ENCODE assay signal across 17 cellular contexts in the genomic region with DNA sequence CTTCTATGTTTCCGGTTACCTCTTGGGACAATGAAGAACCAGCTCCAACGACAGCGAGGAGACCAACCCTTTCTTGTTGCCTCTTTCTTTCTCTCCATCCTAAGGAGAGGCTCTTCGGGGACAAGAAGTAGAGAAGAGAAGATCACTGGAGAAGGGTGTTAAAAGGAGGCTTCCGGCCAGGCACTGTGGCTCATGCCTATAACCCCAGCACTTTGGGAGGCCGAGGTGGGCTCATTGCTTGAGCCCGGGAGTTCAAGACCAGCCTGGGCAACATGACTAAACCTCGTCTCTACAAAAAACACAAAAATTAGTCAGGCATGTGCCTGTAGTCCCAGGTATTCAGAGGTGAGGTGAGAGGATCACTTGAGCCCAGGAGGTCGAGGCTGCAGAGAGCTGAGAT.
"Had no signal": no experiment of that assay in that cellular context is flagged by ENCODE, and none has a peak within 500 bp of the region (broad histone marks: within the 10 kb centered on the region; RNA-seq: fewer than 3 reads in every experiment).

No MANE protein-coding gene starts in this region.

- H3K27me3 Mint-ChIP-seq: activated B cell treated with CpG ODN at 0.5 μM for 24 hours; activated CD4-positive, alpha-beta memory T cell treated with anti-CD3 and anti-CD28 coated beads, Interleukin-2, amount 10 ng/mL, durations not matched to agents 7 days and 5 days; activated CD8-positive, alpha-beta memory T cell treated with anti-CD3 and anti-CD28 coated beads, Interleukin-2, amount 10 ng/mL, durations not matched to agents 7 days and 5 days; activated naive CD8-positive, alpha-beta T cell treated with anti-CD3 and anti-CD28 coated beads, Interleukin-2, amount 10 ng/mL, durations not matched to agents 7 days and 5 days; activated T-helper 17 cell treated with anti-CD3 and anti-CD28 coated beads, Interleukin-2, amount 50 U/mL, for 72 hours; effector memory CD8-positive, alpha-beta T cell had no signal

- H3K36me3 ChIP-seq: thoracic aorta had no signal

- H3K4me1 Mint-ChIP-seq: activated CD4-positive, alpha-beta memory T cell treated with anti-CD3 and anti-CD28 coated beads, Interleukin-2, amount 10 ng/mL, durations not matched to agents 7 days and 5 days; activated CD8-positive, alpha-beta memory T cell treated with anti-CD3 and anti-CD28 coated beads, Interleukin-2, amount 10 ng/mL, durations not matched to agents 7 days and 5 days; activated naive CD8-positive, alpha-beta T cell treated with anti-CD3 and anti-CD28 coated beads, Interleukin-2, amount 10 ng/mL, durations not matched to agents 7 days and 5 days; activated T-helper 17 cell treated with anti-CD3 and anti-CD28 coated beads, Interleukin-2, amount 50 U/mL, for 72 hours had no signal

- ATAC-seq: activated CD8-positive, alpha-beta memory T cell treated with anti-CD3 and anti-CD28 coated beads, Interleukin-2, amount 10 ng/mL, durations not matched to agents 7 days and 5 days; activated T-helper 17 cell treated with anti-CD3 and anti-CD28 coated beads, Interleukin-2, amount 50 U/mL, for 72 hours; effector memory CD8-positive, alpha-beta T cell had no signal

- H3K27ac Mint-ChIP-seq: activated B cell treated with CpG ODN at 0.5 μM for 24 hours; activated CD4-positive, alpha-beta memory T cell treated with anti-CD3 and anti-CD28 coated beads, Interleukin-2, amount 10 ng/mL, durations not matched to agents 7 days and 5 days; activated CD8-positive, alpha-beta memory T cell treated with anti-CD3 and anti-CD28 coated beads, Interleukin-2, amount 10 ng/mL, durations not matched to agents 7 days and 5 days; activated naive CD8-positive, alpha-beta T cell treated with anti-CD3 and anti-CD28 coated beads, Interleukin-2, amount 10 ng/mL, durations not matched to agents 7 days and 5 days; activated T-helper 17 cell treated with anti-CD3 and anti-CD28 coated beads, Interleukin-2, amount 50 U/mL, for 72 hours; effector memory CD8-positive, alpha-beta T cell; T-helper 2 cell treated with Interferon-gamma antibody and Interleukin-4, amounts not matched to agents 5 μg/mL and 100 μg/mL, for 36 hours had no signal

- FAIRE-seq: frontal cortex had no signal

- DNase-seq: activated B cell treated with CpG ODN at 0.5 μM for 24 hours; activated CD4-positive, alpha-beta memory T cell treated with anti-CD3 and anti-CD28 coated beads, Interleukin-2, amount 10 ng/mL, durations not matched to agents 7 days and 5 days; activated CD4-positive, alpha-beta T cell treated with anti-CD3 and anti-CD28 coated beads for 48 hours; activated CD8-positive, alpha-beta memory T cell treated with anti-CD3 and anti-CD28 coated beads, Interleukin-2, amount 10 ng/mL, durations not matched to agents 7 days and 5 days; activated naive CD4-positive, alpha-beta T cell; activated naive CD8-positive, alpha-beta T cell treated with anti-CD3 and anti-CD28 coated beads, Interleukin-2, amount 10 ng/mL, durations not matched to agents 7 days and 5 days; activated T-cell treated with anti-CD3 and anti-CD28 coated beads, Interleukin-2, amount 50 U/mL, for 1 hour; caudate nucleus; effector memory CD8-positive, alpha-beta T cell; midbrain; stimulated activated CD4-positive, alpha-beta T cell treated with anti-CD3 and anti-CD28 coated beads, Interleukin-15, amount 100 ng/mL, for 24 hours; stimulated activated CD4-positive, alpha-beta T cell treated with anti-CD3 and anti-CD28 coated beads, Interleukin-2, amount 100 ng/mL, for 48 hours had no signal

- H3K9me3 Mint-ChIP-seq: activated B cell treated with CpG ODN at 0.5 μM for 24 hours; activated CD4-positive, alpha-beta memory T cell treated with anti-CD3 and anti-CD28 coated beads, Interleukin-2, amount 10 ng/mL, durations not matched to agents 7 days and 5 days; effector memory CD8-positive, alpha-beta T cell; T-helper 2 cell treated with Interferon-gamma antibody and Interleukin-4, amounts not matched to agents 5 μg/mL and 100 μg/mL, for 36 hours had no signal

- H3K4me3 ChIP-seq: skin epidermis, thoracic aorta had no signal

- H3K4me3 Mint-ChIP-seq: activated B cell treated with CpG ODN at 0.5 μM for 24 hours; activated CD4-positive, alpha-beta memory T cell treated with anti-CD3 and anti-CD28 coated beads, Interleukin-2, amount 10 ng/mL, durations not matched to agents 7 days and 5 days; activated CD8-positive, alpha-beta memory T cell treated with anti-CD3 and anti-CD28 coated beads, Interleukin-2, amount 10 ng/mL, durations not matched to agents 7 days and 5 days; activated naive CD8-positive, alpha-beta T cell treated with anti-CD3 and anti-CD28 coated beads, Interleukin-2, amount 10 ng/mL, durations not matched to agents 7 days and 5 days; activated T-helper 17 cell treated with anti-CD3 and anti-CD28 coated beads, Interleukin-2, amount 50 U/mL, for 72 hours; effector memory CD8-positive, alpha-beta T cell; T-helper 2 cell treated with Interferon-gamma antibody and Interleukin-4, amounts not matched to agents 5 μg/mL and 100 μg/mL, for 36 hours had no signal

- H3K27ac ChIP-seq: skin epidermis, thoracic aorta had no signal

- H3K9me3 ChIP-seq: thoracic aorta had no signal
